In genomic region chr14:24271134-24271833, GRCh38 we compare ENCODE assay signal across 8 cellular contexts. TPM values are rescaled to one million over a fixed set of nuclear protein-coding genes. Genes with fewer than 3 reads are reported as not detected.
DNase-seq lines count a peak whose midpoint lies in the region; ATAC-seq and TF ChIP-seq lines count a peak whose summit lies in the region.

Gene RABGGTA (minus strand): TSS chr14:24271597. CDS start chr14:24271115, 482 bp downstream.

- H3K4me1 ChIP-seq in iPS-18a (ENCODE audit: control insufficient read depth, low read depth, low read length) (no peaks in the 10 kb centered on the region), skeletal muscle tissue (ENCODE audit: control insufficient read depth in 3 of 3, insufficient read depth in 3 of 3, low read length in 3 of 3) (peaks cover 0 to 15% (median 13%) of the 10 kb centered on the region in 3 donors)

- H3K4me3 ChIP-seq in brain microvascular endothelial cell (ENCODE audit: low read depth, low read length) (peak within 1 kb of the TSS; percentile 93), iPS-18a (ENCODE audit: low read length) (peak within 1 kb of the TSS; percentile 95), skeletal muscle tissue (ENCODE audit: low read length in 3 of 3) (peak within 1 kb of the TSS; percentile 94 to 98 (median 98))

- TF ChIP-seq CTCF in brain microvascular endothelial cell (IDR thresholded peaks at IDR 0.05; ENCODE audit: low read depth, low read length, missing control alignments), result peak; percentile 73

- in situ Hi-C loops in brain microvascular endothelial cell (cut with HindIII; ENCODE audit: low pct_ligation_motif_present, low sequenced_read_pairs), result no loop called here

- peaks cover 8% of the 10 kb centered on the region for H3K36me3 ChIP-seq in brain microvascular endothelial cell (replicated peaks)
- H3K36me3 ChIP-seq in iPS-18a (ENCODE audit: control insufficient read depth, low read depth, low read length), result peaks cover 9% of the 10 kb centered on the region
- peaks cover 23 to 32% (median 31%) of the 10 kb centered on the region in 3 donors for H3K36me3 ChIP-seq in skeletal muscle tissue (ENCODE audit: control insufficient read depth in 3 of 3, insufficient read depth in 3 of 3, low read length in 3 of 3)

- DNase-seq in 8988T (peak; percentile 88), NCI-H2107 (lab: John Stamatoyannopoulos, UW) (peak; percentile 90), UCSD-AML1 (lab: John Stamatoyannopoulos, UW; ENCODE audit: unreplicated experiment) (peak; percentile 89), brain microvascular endothelial cell (peak; percentile 63)

- no peaks in the 10 kb centered on the region for H3K9me3 ChIP-seq in iPS-18a (ENCODE audit: control insufficient read depth, low read depth, low read length)
- no peaks in the 10 kb centered on the region for H3K9me3 ChIP-seq in skeletal muscle tissue (ENCODE audit: control insufficient read depth in 3 of 3, low read length in 3 of 3)

- H3K27ac ChIP-seq in brain microvascular endothelial cell (peak within 1 kb of the TSS; percentile 95), iPS-18a (ENCODE audit: low read length) (peak within 1 kb of the TSS; percentile 89), skeletal muscle tissue (ENCODE audit: low read depth, low read length) (peak within 1 kb of the TSS; percentile 96)

- H3K9ac ChIP-seq in iPS-18a (ENCODE audit: low read length), result peak within 1 kb of the TSS; percentile 95
- peak within 1 kb of the TSS; percentile 98 to 99 (median 98) for H3K9ac ChIP-seq in skeletal muscle tissue (ENCODE audit: low read depth in 1 of 3, low read length in 3 of 3)

- H3K27me3 ChIP-seq in brain microvascular endothelial cell (replicated peaks) (no peaks in the 10 kb centered on the region), iPS-18a (ENCODE audit: control insufficient read depth, insufficient read depth, low read length) (no peaks in the 10 kb centered on the region), skeletal muscle tissue (ENCODE audit: control insufficient read depth in 3 of 3, insufficient read depth in 3 of 3, low read length in 3 of 3) (no peaks in the 10 kb centered on the region)

- ATAC-seq in GM18520 (IDR thresholded peaks at IDR 0.05; ENCODE audit: unreplicated experiment) (peak; percentile 78), HG03064 (IDR thresholded peaks at IDR 0.05; ENCODE audit: low read depth, unreplicated experiment) (peak; percentile 84)

RNA-seq across cellular contexts. Expression of gene RABGGTA, which starts in this region (rescaled TPM):
- 11.5 TPM for total RNA-seq in skeletal muscle tissue

Comparison
In these comparisons a context has a peak if more than half of its experiments do, and no peak if none do; other contexts are left out.
1. Peak in every context shown above with its lines: DNase-seq, ATAC-seq, H3K4me3 ChIP-seq and H3K27ac ChIP-seq.